In the genomic region with DNA sequence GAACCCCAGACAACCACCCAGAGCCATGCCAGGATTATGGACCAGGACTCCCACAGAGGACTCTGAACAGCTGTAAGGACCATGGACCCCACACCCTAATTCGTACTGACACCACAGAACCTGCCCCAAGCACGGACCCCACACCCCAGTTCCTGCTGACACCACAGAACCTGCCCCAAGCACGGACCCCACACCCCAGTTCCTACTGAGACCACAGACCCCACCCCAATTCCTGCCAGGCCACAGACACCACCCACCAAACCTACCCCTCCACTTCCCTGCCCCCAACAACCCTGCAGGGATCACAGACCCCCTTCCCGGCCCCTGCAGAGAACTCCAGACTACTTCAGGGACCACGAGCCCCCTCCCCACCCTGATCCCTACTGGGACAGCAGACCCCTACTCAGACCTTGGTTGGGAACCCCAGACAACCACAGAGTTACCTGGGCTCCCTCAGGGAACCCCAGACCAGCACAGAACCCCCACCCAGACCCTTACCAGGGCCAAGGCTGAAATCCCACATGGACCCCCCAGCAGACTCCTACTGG, we compare ENCODE assay signal across 1 cellular context.
TF ChIP-seq lines count a peak whose summit lies in the region.

No MANE protein-coding gene starts in this region.

TF ChIP-seq in Ishikawa, 13 proteins besides CTCF, POLR2A, EP300 and RAD21 (continued from another document):
- TF ChIP-seq REST (IDR thresholded peaks at IDR 0.05; ENCODE audit: low read depth): no peak
